ENCODE assay signal across 8 cellular contexts in the genomic region with DNA sequence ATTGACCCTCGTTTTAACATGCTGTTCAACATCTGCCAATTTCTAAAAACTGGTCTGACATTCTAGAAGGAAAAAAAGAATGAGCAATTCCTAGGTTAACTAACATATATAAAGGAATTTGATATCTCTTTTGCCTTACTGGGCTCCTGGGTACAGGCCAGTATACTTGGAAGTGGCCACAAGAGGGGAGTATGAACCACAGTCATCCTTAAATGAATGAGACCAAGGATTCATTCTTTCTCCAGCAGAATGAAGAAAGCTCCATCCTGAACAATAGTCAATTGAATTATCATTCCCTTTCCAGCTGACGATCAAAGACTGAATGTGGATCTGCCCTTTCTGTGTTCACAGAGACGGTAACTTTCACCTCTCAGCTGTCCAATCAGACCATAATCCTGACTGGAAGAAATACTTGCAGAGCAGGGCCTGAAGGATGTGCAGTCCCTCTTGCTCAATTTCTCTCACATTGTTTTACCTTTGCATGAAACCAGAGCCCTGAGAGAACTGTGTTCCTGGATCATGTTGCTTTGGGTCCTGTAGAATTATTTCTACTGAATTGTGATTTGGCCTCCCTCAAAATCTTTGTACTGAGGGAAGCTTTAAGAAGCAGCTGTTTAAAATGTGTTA. TPM values are rescaled to one million over a fixed set of nuclear protein-coding genes. Genes with fewer than 3 reads are reported as not detected.
A peak's percentile ranks its signal among the peaks of the same experiment; 100 is the strongest.
DNase-seq lines count a peak whose midpoint lies in the region; ATAC-seq, FAIRE-seq and TF ChIP-seq lines count a peak whose summit lies in the region.

No MANE protein-coding gene starts in this region.

- H3K4me3 ChIP-seq in AG10803 (ENCODE audit: low read length) (no peak overlapping the region), astrocyte (ENCODE audit: insufficient read depth, low read depth, low read length) (no peak overlapping the region), keratinocyte (ENCODE audit: control insufficient read depth in 2 of 3, extremely low read depth in 1 of 3, insufficient read depth in 2 of 3, low read depth in 1 of 3, low read length in 3 of 3) (no peak overlapping the region)

- H3K27ac ChIP-seq in astrocyte (ENCODE audit: low read depth, low read length) = no peak overlapping the region
- no peak overlapping the region for H3K27ac ChIP-seq in keratinocyte (ENCODE audit: control insufficient read depth, insufficient read depth, low read length)

- dilution Hi-C loops in keratinocyte (cut with MboI; ENCODE audit: extremely low pct_ligation_motif_present, low sequenced_read_pairs) = no loop called here

- no peaks in the 10 kb centered on the region for H3K79me2 ChIP-seq in astrocyte (ENCODE audit: insufficient read depth, low read length)
- H3K79me2 ChIP-seq in keratinocyte (ENCODE audit: control insufficient read depth, insufficient read depth, low read length) = no peaks in the 10 kb centered on the region

- TF ChIP-seq CTCF in AG10803 (conservative IDR thresholded peaks at IDR 0.05; ENCODE audit: low read length) (peak; percentile 73), astrocyte (IDR thresholded peaks at IDR 0.05; ENCODE audit: insufficient read depth, low read depth, low read length) (peak; percentile 77), keratinocyte (optimal IDR thresholded peaks at IDR 0.05 in 1 of 3, IDR thresholded peaks at IDR 0.05 in 1 of 3, conservative IDR thresholded peaks at IDR 0.05 in 1 of 3; ENCODE audit: extremely low read depth in 1 of 3, insufficient read depth in 2 of 3, low read length in 3 of 3) (peak; percentile 50 to 60 (median 50))

- H3K4me2 ChIP-seq in astrocyte (ENCODE audit: low read length) (no peak overlapping the region), keratinocyte (ENCODE audit: control insufficient read depth, extremely low read depth, insufficient read depth, low read depth, low read length) (no peak overlapping the region)

- no peaks in the 10 kb centered on the region for H3K27me3 ChIP-seq in astrocyte (ENCODE audit: insufficient read depth, low read length)
- no peaks in the 10 kb centered on the region for H3K27me3 ChIP-seq in keratinocyte (ENCODE audit: control insufficient read depth, extremely low read depth, insufficient read depth, low read length)

- ATAC-seq in HG03571 (IDR thresholded peaks at IDR 0.05; ENCODE audit: unreplicated experiment) (no peak), HG03378 (IDR thresholded peaks at IDR 0.05; ENCODE audit: unreplicated experiment) (no peak)

- no peaks in the 10 kb centered on the region for H3K4me1 ChIP-seq in astrocyte (ENCODE audit: insufficient read depth, low read length)
- H3K4me1 ChIP-seq in keratinocyte (ENCODE audit: control insufficient read depth, extremely low read depth, insufficient read depth, low read length) = no peaks in the 10 kb centered on the region

- H2AFZ ChIP-seq in astrocyte (ENCODE audit: low read depth, low read length) = no peak overlapping the region
- H2AFZ ChIP-seq in keratinocyte (ENCODE audit: control insufficient read depth, low read length) = no peak overlapping the region

- H3K4me1 Mint-ChIP-seq in astrocyte (ENCODE audit: low read depth, unreplicated experiment) = no peaks in the 10 kb centered on the region

- H3K9me3 Mint-ChIP-seq in astrocyte (ENCODE audit: unreplicated experiment) = no peaks in the 10 kb centered on the region

- H4K20me1 ChIP-seq in astrocyte (ENCODE audit: insufficient read depth, low read length) (no peaks in the 10 kb centered on the region), keratinocyte (ENCODE audit: control insufficient read depth, extremely low read depth, insufficient read depth, low read length) (no peaks in the 10 kb centered on the region)

- no peaks in the 10 kb centered on the region for H3K27me3 Mint-ChIP-seq in astrocyte (ENCODE audit: low read depth, unreplicated experiment)

- H3K4me3 Mint-ChIP-seq in astrocyte (ENCODE audit: unreplicated experiment) = no peak overlapping the region

- no peaks in the 10 kb centered on the region for H3K9me1 ChIP-seq in keratinocyte (ENCODE audit: control insufficient read depth, extremely low read depth, insufficient read depth, low read length)

- DNase-seq in AG10803 (ENCODE audit: low read depth) = peak; percentile 58
- peak; percentile 15 for DNase-seq in HS-27A (ENCODE audit: low read depth)
- peak; percentile 33 for DNase-seq in astrocyte (ENCODE audit: low read depth)
- DNase-seq in keratinocyte (ENCODE audit: low read depth, low spot score) = no peak
- no peak for DNase-seq in GM12892 (ENCODE audit: insufficient read length)
- no peak for DNase-seq in NCI-H2107 (lab: John Stamatoyannopoulos, UW)

- no peak overlapping the region for H3K27ac Mint-ChIP-seq in astrocyte (ENCODE audit: unreplicated experiment)

- H3K36me3 Mint-ChIP-seq in astrocyte (ENCODE audit: low read depth, unreplicated experiment) = no peaks in the 10 kb centered on the region

- FAIRE-seq in astrocyte (lab: Jason Lieb, UNC) (peak; percentile 49), keratinocyte (lab: Jason Lieb, UNC) (peak; percentile 75), GM12892 (lab: Jason Lieb, UNC) (no peak)

- H3K36me3 ChIP-seq in astrocyte (ENCODE audit: insufficient read depth, low read length) (no peaks in the 10 kb centered on the region), keratinocyte (ENCODE audit: control insufficient read depth in 2 of 2, extremely low read depth in 1 of 2, insufficient read depth in 2 of 2, low read length in 2 of 2) (no peaks in the 10 kb centered on the region)

- H3K9me3 ChIP-seq in astrocyte (ENCODE audit: insufficient read depth, low read depth, low read length) (no peaks in the 10 kb centered on the region), keratinocyte (ENCODE audit: control insufficient read depth, low read depth, low read length) (no peaks in the 10 kb centered on the region)

- TF ChIP-seq POLR2A in GM12892 (IDR thresholded peaks at IDR 0.05; ENCODE audit: low read depth, low read length) = no peak

- H3K9ac ChIP-seq in astrocyte (ENCODE audit: low read length) (no peak overlapping the region), keratinocyte (ENCODE audit: control insufficient read depth, extremely low read depth, insufficient read depth, low read length) (no peak overlapping the region)

RNA-seq across cellular contexts. Expression of a gene that starts 14.8 kb away (rescaled TPM):
- total RNA-seq in astrocyte = 0.25 and 0.34 TPM in 2 replicates
- polyA plus RNA-seq in keratinocyte = not detected in 3 replicates
- polyA plus RNA-seq in keratinocyte (2011; ENCODE audit: low read depth) = not detected
- polyA plus RNA-seq in keratinocyte (2011; cell fraction: cytosol; rRNA removed) = not detected in 2 replicates
- not detected in 2 replicates for polyA plus RNA-seq in keratinocyte (2011; cell fraction: nucleus; rRNA removed)
- polyA plus RNA-seq in keratinocyte (2012; ENCODE audit: low replicate concordance) = not detected in 2 replicates
- not detected in 3 replicates for polyA minus RNA-seq in keratinocyte
- not detected for polyA minus RNA-seq in keratinocyte (2011; cell fraction: cytosol; rRNA and poly(A)+ RNA removed)
- not detected in 2 replicates for polyA minus RNA-seq in keratinocyte (2011; cell fraction: nucleus; rRNA and poly(A)+ RNA removed)
- polyA plus RNA-seq in GM12892 (2012; ENCODE audit: missing spikeins) = not detected

Comparison
In these comparisons a context has a peak if more than half of its experiments do, and no peak if none do; other contexts are left out.
1. DNase-seq: peak in AG10803 (single experiment), HS-27A (single experiment) and astrocyte (single experiment); none in keratinocyte (single experiment), GM12892 (single experiment) and NCI-H2107 (single experiment).
2. Peak in every context shown above with its lines, with median percentiles within 50 percentile points of each other: CTCF ChIP-seq.